Comparison of ENCODE assay signal across 22 cellular contexts in the genomic region with DNA sequence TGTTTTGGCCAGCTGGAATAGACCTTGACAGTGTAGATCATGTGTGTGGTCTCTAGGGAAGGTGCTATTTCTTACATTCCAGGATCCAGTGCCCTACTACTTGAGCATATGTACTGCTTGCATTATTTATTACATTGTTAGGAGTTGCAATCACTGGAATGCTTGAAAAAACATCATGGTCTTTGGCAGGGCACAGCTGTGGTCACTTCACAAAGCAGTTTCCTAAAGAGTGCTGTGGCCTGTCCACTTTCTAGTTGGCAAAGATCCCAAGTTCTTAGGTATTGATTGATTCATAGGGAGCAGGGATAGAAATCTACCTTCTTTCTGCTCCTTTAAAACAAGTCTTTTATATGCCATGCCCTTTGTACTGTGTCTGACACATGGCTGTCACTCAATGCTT.
"Had no signal": no experiment of that assay in that cellular context is flagged by ENCODE, and none has a peak within 500 bp of the region (broad histone marks: within the 10 kb centered on the region; RNA-seq: fewer than 3 reads in every experiment).

No MANE protein-coding gene starts in this region.

- H3K27ac Mint-ChIP-seq: activated naive CD8-positive, alpha-beta T cell; activated T-helper 2 cell treated with anti-CD3 and anti-CD28 coated beads, Interferon-gamma antibody, Interleukin-2, Interleukin-4, amounts not matched to agents 10 μg/mL and 5 μg/mL and 100 μg/mL, durations not matched to agents 14 hours and 24 hours and 36 hours; memory B cell; neural progenitor cell; progenitor cell of endocrine pancreas; stimulated activated naive CD8-positive, alpha-beta T cell treated with anti-CD3 and anti-CD28 coated beads, Interleukin-15, amount 100 ng/mL, for 72 hours had no signal

- H3K36me3 Mint-ChIP-seq: activated naive CD8-positive, alpha-beta T cell had no signal

- H3K4me3 ChIP-seq: adrenal gland, body of pancreas, gastroesophageal sphincter, heart left ventricle, mucosa of descending colon, neural progenitor cell, tibial nerve had no signal

- H3K4me3 Mint-ChIP-seq: activated naive CD8-positive, alpha-beta T cell; activated T-cell treated with anti-CD3 and anti-CD28 coated beads, Interleukin-2, amount 50 U/mL, for 4 hours; memory B cell; neural progenitor cell had no signal

- H3K9me3 ChIP-seq: adrenal gland, body of pancreas, gastroesophageal sphincter, heart left ventricle, mucosa of descending colon, SK-N-SH, tibial nerve had no signal

- ATAC-seq: activated T-cell treated with anti-CD3 and anti-CD28 coated beads, Interleukin-2, amount 50 U/mL, for 4 hours; body of pancreas; esophagus mucosa; gastroesophageal sphincter; heart left ventricle; left cardiac atrium; mucosa of descending colon; stimulated activated naive CD8-positive, alpha-beta T cell treated with anti-CD3 and anti-CD28 coated beads, Interleukin-15, amount 100 ng/mL, for 72 hours had no signal

- H3K9me3 Mint-ChIP-seq: activated T-cell treated with anti-CD3 and anti-CD28 coated beads, Interleukin-2, amount 50 U/mL, for 4 hours; activated T-helper 2 cell treated with anti-CD3 and anti-CD28 coated beads, Interferon-gamma antibody, Interleukin-2, Interleukin-4, amounts not matched to agents 10 μg/mL and 5 μg/mL and 100 μg/mL, durations not matched to agents 14 hours and 24 hours and 36 hours; memory B cell; neural progenitor cell; stimulated activated naive CD8-positive, alpha-beta T cell treated with anti-CD3 and anti-CD28 coated beads, Interleukin-15, amount 100 ng/mL, for 72 hours had no signal

- DNase-seq: activated CD4-positive, alpha-beta T cell treated with anti-CD3 and anti-CD28 coated beads for 1 hour; activated CD4-positive, alpha-beta T cell treated with anti-CD3 and anti-CD28 coated beads, Interleukin-2, amount 50 U/mL, for 1 hour; activated naive CD4-positive, alpha-beta T cell; activated T-cell treated with anti-CD3 and anti-CD28 coated beads, Interleukin-2, amount 50 U/mL, for 4 hours; adrenal gland; body of pancreas; effector memory CD4-positive, alpha-beta T cell; heart left ventricle; left cardiac atrium; mucosa of descending colon; SK-N-SH; stimulated activated CD4-positive, alpha-beta T cell treated with anti-CD3 and anti-CD28 coated beads, Interleukin-12 subunit alpha, Interleukin-12 subunit beta, amount 100 ng/mL, for 4 hours; stimulated activated naive CD8-positive, alpha-beta T cell treated with anti-CD3 and anti-CD28 coated beads, Interleukin-15, amount 100 ng/mL, for 72 hours; WERI-Rb-1 had no signal

- H3K27me3 Mint-ChIP-seq: activated naive CD8-positive, alpha-beta T cell; memory B cell; progenitor cell of endocrine pancreas; stimulated activated naive CD8-positive, alpha-beta T cell treated with anti-CD3 and anti-CD28 coated beads, Interleukin-15, amount 100 ng/mL, for 72 hours had no signal
